In the genomic region with DNA sequence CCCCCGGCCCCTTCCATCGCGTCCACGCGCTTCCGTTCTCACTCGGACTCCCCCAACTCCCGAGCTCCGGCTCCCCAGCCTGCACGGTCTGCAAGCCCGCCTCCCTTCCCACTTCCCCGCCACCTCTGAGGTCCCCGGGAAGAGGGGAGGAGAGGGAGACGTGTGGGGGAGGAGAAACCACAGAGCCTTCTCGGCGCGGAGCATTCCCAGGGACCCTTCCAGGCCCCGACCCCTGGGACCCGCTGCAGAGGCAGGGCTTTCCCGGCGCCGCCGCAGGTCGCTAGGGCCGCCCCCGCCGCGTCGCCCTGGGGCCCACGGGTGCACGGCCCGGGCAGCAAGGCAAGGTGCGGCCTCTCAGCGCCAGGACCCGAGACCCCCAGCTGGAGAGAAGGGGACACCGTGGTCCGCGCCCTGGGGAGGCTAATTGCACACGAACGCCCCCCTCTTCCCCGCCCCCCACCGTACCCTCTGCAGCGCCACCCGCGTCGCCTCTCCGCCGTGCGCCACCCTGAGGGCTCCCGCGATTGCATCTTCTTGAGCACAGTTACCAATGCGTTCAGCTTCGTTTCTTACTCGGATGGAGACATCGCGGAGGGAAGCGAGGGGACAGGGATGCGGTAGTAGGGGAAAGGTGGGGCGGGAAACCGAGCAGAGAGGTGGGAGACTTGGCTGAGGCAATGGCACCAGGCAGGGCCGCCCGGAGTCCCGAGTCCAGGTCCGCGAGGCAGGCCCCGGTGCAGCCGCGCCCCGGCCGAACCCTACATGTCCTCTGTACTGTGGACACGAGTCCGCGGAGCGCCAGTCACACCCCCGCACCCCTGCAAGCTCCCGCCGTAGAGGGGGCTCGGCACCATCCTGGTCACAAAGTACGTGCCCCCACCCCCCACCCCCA, we compare ENCODE assay signal across 8 cellular contexts.
DNase-seq lines count a peak whose midpoint lies in the region; ATAC-seq lines count a peak whose summit lies in the region.

No MANE protein-coding gene starts in this region.

- peak; percentile 8 for DNase-seq in NK-92 treated with Interleukin-12 subunit alpha and Interleukin-12 subunit beta, amount 100 ng/mL, for 24 hours (lab: John Stamatoyannopoulos, UW)
- DNase-seq in NK-92 (lab: John Stamatoyannopoulos, UW; ENCODE audit: unreplicated experiment) (no peak), NCI-H1694 (lab: John Stamatoyannopoulos, UW) (peak; percentile 18), memory B cell (ENCODE audit: low spot score in 2 of 2) (peak in 1 of 2 donors; percentile 50)
- DNase-seq in activated CD4-positive, alpha-beta T cell treated with anti-CD3 and anti-CD28 coated beads, Interleukin-2, amount 50 U/mL, for 4 hours, result peak; percentile 48 to 50
- DNase-seq in effector memory CD4-positive, alpha-beta T cell, result no peak
- DNase-seq in stimulated activated naive CD8-positive, alpha-beta T cell treated with anti-CD3 and anti-CD28 coated beads, Interleukin-15, amount 100 ng/mL, for 72 hours, result peak; percentile 58 to 62

- no peaks in the 10 kb centered on the region for H3K36me3 Mint-ChIP-seq in memory B cell

- peaks cover 45% of the 10 kb centered on the region for H3K4me1 ChIP-seq in effector memory CD4-positive, alpha-beta T cell (ENCODE audit: control insufficient read depth, insufficient read depth, low read length, poor library complexity, severe bottlenecking)

- no peak overlapping the region for H3K27ac ChIP-seq in effector memory CD4-positive, alpha-beta T cell (ENCODE audit: insufficient read depth, low read length, poor library complexity, severe bottlenecking)

- peaks cover 12% of the 10 kb centered on the region for H3K4me1 Mint-ChIP-seq in memory B cell
- H3K4me1 Mint-ChIP-seq in stimulated activated naive CD8-positive, alpha-beta T cell treated with anti-CD3 and anti-CD28 coated beads, Interleukin-15, amount 100 ng/mL, for 72 hours, result peaks cover 35% of the 10 kb centered on the region

- ATAC-seq in HG02610 (IDR thresholded peaks at IDR 0.05; ENCODE audit: unreplicated experiment) (peak; percentile 42), memory B cell (ENCODE audit: low read depth) (peak; percentile 55)
- ATAC-seq in stimulated activated naive CD8-positive, alpha-beta T cell treated with anti-CD3 and anti-CD28 coated beads, Interleukin-15, amount 100 ng/mL, for 72 hours, result peak; percentile 72

- no peaks in the 10 kb centered on the region for H3K9me3 ChIP-seq in effector memory CD4-positive, alpha-beta T cell (ENCODE audit: control insufficient read depth, low read length)

- H3K27me3 ChIP-seq in effector memory CD4-positive, alpha-beta T cell (replicated peaks; ENCODE audit: control insufficient read depth, insufficient read depth, low read length, poor library complexity, severe bottlenecking), result peaks cover 61% of the 10 kb centered on the region

- no peak overlapping the region for H3K27ac Mint-ChIP-seq in memory B cell
- peak overlapping the region; percentile 19 to 27 for H3K27ac Mint-ChIP-seq in stimulated activated naive CD8-positive, alpha-beta T cell treated with anti-CD3 and anti-CD28 coated beads, Interleukin-15, amount 100 ng/mL, for 72 hours

- no peaks in the 10 kb centered on the region for H3K9me3 Mint-ChIP-seq in memory B cell
- H3K9me3 Mint-ChIP-seq in stimulated activated naive CD8-positive, alpha-beta T cell treated with anti-CD3 and anti-CD28 coated beads, Interleukin-15, amount 100 ng/mL, for 72 hours, result no peaks in the 10 kb centered on the region

- H3K4me3 ChIP-seq in effector memory CD4-positive, alpha-beta T cell (ENCODE audit: insufficient read depth, low read depth, low read length, poor library complexity, severe bottlenecking), result peak overlapping the region; percentile 81

- no peaks in the 10 kb centered on the region for H3K36me3 ChIP-seq in effector memory CD4-positive, alpha-beta T cell (ENCODE audit: control insufficient read depth, insufficient read depth, low read length)

- peaks cover 16% of the 10 kb centered on the region for H3K27me3 Mint-ChIP-seq in memory B cell
- H3K27me3 Mint-ChIP-seq in stimulated activated naive CD8-positive, alpha-beta T cell treated with anti-CD3 and anti-CD28 coated beads, Interleukin-15, amount 100 ng/mL, for 72 hours, result peaks cover 82% of the 10 kb centered on the region

- peak overlapping the region; percentile 87 for H3K4me3 Mint-ChIP-seq in memory B cell
- H3K4me3 Mint-ChIP-seq in stimulated activated naive CD8-positive, alpha-beta T cell treated with anti-CD3 and anti-CD28 coated beads, Interleukin-15, amount 100 ng/mL, for 72 hours, result peak overlapping the region; percentile 87

Comparison
In these comparisons a context has a peak if more than half of its experiments do, and no peak if none do; other contexts are left out.
1. DNase-seq: peak in NK-92 treated with Interleukin-12 subunit alpha and Interleukin-12 subunit beta, amount 100 ng/mL, for 24 hours (single experiment), NCI-H1694 (single experiment), activated CD4-positive, alpha-beta T cell treated with anti-CD3 and anti-CD28 coated beads, Interleukin-2, amount 50 U/mL, for 4 hours (2 of 2) and stimulated activated naive CD8-positive, alpha-beta T cell treated with anti-CD3 and anti-CD28 coated beads, Interleukin-15, amount 100 ng/mL, for 72 hours (2 of 2); none in NK-92 (single experiment) and effector memory CD4-positive, alpha-beta T cell (0 of 3).
2. Peak in every context shown above with its lines, with median percentiles within 50 percentile points of each other: ATAC-seq.